In genomic region chr1:218804014-218804785, GRCh38 we compare ENCODE assay signal across 27 cellular contexts.
DNase-seq lines count a peak whose midpoint lies in the region; ATAC-seq, FAIRE-seq and TF ChIP-seq lines count a peak whose summit lies in the region.
"Had no signal": no experiment of that assay in that cellular context is flagged by ENCODE, and none has a peak within 500 bp of the region (broad histone marks: within the 10 kb centered on the region; RNA-seq: fewer than 3 reads in every experiment).

No MANE protein-coding gene starts in this region.

- ATAC-seq in GM18861 (IDR thresholded peaks at IDR 0.05; ENCODE audit: unreplicated experiment), result no peak
- ATAC-seq: activated CD8-positive, alpha-beta memory T cell treated with anti-CD3 and anti-CD28 coated beads, Interleukin-2, amount 10 ng/mL, durations not matched to agents 7 days and 5 days; left colon; naive thymus-derived CD4-positive, alpha-beta T cell; stimulated activated naive CD8-positive, alpha-beta T cell treated with anti-CD3 and anti-CD28 coated beads, Interleukin-15, Interleukin-2, amounts not matched to agents 100 U/mL and 50 U/mL, for 24 hours had no signal

- no peak overlapping the region for H3K4me2 ChIP-seq in fibroblast of lung (ENCODE audit: extremely low read depth, insufficient read depth, low read length)

- H3K79me2 ChIP-seq in fibroblast of lung (ENCODE audit: control insufficient read depth, insufficient read depth, low read length), result no peaks in the 10 kb centered on the region

- H3K27me3 ChIP-seq in fibroblast of lung (ENCODE audit: control insufficient read depth, insufficient read depth, low read length), result no peaks in the 10 kb centered on the region
- H3K27me3 ChIP-seq: BE2C, tibial artery had no signal

- H3K27ac ChIP-seq in fibroblast of lung (ENCODE audit: insufficient read depth, low read length), result no peak overlapping the region
- H3K27ac ChIP-seq: tibial artery had no signal

- no peaks in the 10 kb centered on the region for H3K4me1 ChIP-seq in fibroblast of lung (ENCODE audit: control insufficient read depth, extremely low read depth, insufficient read depth, low read length)
- H3K4me1 ChIP-seq: BE2C, tibial artery had no signal

- DNase-seq in H54 (ENCODE audit: insufficient read length, low spot score) (no peak), RPMI7951 (ENCODE audit: low read depth) (peak; percentile 46), fibroblast of lung (ENCODE audit: low read depth in 2 of 2) (peak; percentile 6 to 29), NCI-H446 treated with DMSO at 0.1 percent for 48 hours (lab: John Stamatoyannopoulos, UW) (no peak), OCI-M2 (lab: John Stamatoyannopoulos, UW; ENCODE audit: unreplicated experiment) (no peak), NCI-H82 (lab: John Stamatoyannopoulos, UW) (no peak)
- DNase-seq: activated CD4-positive, alpha-beta T cell treated with anti-CD3 and anti-CD28 coated beads for 48 hours; activated CD8-positive, alpha-beta memory T cell treated with anti-CD3 and anti-CD28 coated beads, Interleukin-2, amount 10 ng/mL, durations not matched to agents 7 days and 5 days; activated naive CD4-positive, alpha-beta T cell treated with anti-CD3 and anti-CD28 coated beads, Interleukin-2, amount 50 U/mL, for 16 hours; aorta; BE2C; COR-L47; DND-41; erythroblast; left colon; mesendoderm; MM.1S; naive thymus-derived CD4-positive, alpha-beta T cell; NCI-H1436; NCI-H2171 treated with DMSO at 0.1 percent for 48 hours; NCI-H526 treated with DMSO at 0.1 percent for 48 hours; retina; stimulated activated CD4-positive, alpha-beta T cell treated with anti-CD3 and anti-CD28 coated beads, Interleukin-4, amount 100 ng/mL, for 4 hours; stimulated activated naive CD8-positive, alpha-beta T cell treated with anti-CD3 and anti-CD28 coated beads, Interleukin-15, Interleukin-2, amounts not matched to agents 100 U/mL and 50 U/mL, for 24 hours; tibial artery had no signal

- H3K9me3 ChIP-seq in fibroblast of lung (ENCODE audit: control insufficient read depth, insufficient read depth, low read depth, low read length), result no peaks in the 10 kb centered on the region
- H3K9me3 ChIP-seq: BE2C, tibial artery had no signal

- no peak for TF ChIP-seq CTCF in fibroblast of lung (conservative IDR thresholded peaks at IDR 0.05 in 1 of 2, IDR thresholded peaks at IDR 0.05 in 1 of 2; ENCODE audit: low read depth in 1 of 2, low read length in 2 of 2)

- H3K9ac ChIP-seq in fibroblast of lung (ENCODE audit: insufficient read depth, low read length), result no peak overlapping the region

- no peak for TF ChIP-seq POLR2A in H54 (IDR thresholded peaks at IDR 0.05; ENCODE audit: low read depth, low read length)

- peak; percentile 76 for FAIRE-seq in H54 (lab: Jason Lieb, UNC)
- FAIRE-seq: H1 had no signal

- no peaks in the 10 kb centered on the region for H4K20me1 ChIP-seq in fibroblast of lung (ENCODE audit: control insufficient read depth, extremely low read depth, insufficient read depth, low read length)

- H3K36me3 ChIP-seq in fibroblast of lung (ENCODE audit: control insufficient read depth, insufficient read depth, low read length), result no peaks in the 10 kb centered on the region
- H3K36me3 ChIP-seq: BE2C, tibial artery had no signal

- H3K4me3 ChIP-seq in fibroblast of lung (replicated peaks in 1 of 4; ENCODE audit: control extremely low read depth in 1 of 4, insufficient read depth in 1 of 4, low read depth in 3 of 4, low read length in 4 of 4), result no peak overlapping the region
- H3K4me3 ChIP-seq: tibial artery had no signal

- H2AFZ ChIP-seq in fibroblast of lung (ENCODE audit: low read length), result no peak overlapping the region

Comparison
In these comparisons a context has a peak if more than half of its experiments do, and no peak if none do; other contexts are left out.
1. DNase-seq: peak in RPMI7951 (single experiment) and fibroblast of lung (2 of 2); none in H54 (single experiment), NCI-H446 treated with DMSO at 0.1 percent for 48 hours (single experiment), OCI-M2 (single experiment) and NCI-H82 (single experiment).